In genomic region chr2:200382883-200383282, GRCh38 we compare ENCODE assay signal across 2 cellular contexts.
TF ChIP-seq lines count a peak whose summit lies in the region.

No MANE protein-coding gene starts in this region.

TF ChIP-seq in IMR-90, 13 proteins besides CTCF, POLR2A, EP300 and RAD21:
- TF ChIP-seq, protein P1, sequence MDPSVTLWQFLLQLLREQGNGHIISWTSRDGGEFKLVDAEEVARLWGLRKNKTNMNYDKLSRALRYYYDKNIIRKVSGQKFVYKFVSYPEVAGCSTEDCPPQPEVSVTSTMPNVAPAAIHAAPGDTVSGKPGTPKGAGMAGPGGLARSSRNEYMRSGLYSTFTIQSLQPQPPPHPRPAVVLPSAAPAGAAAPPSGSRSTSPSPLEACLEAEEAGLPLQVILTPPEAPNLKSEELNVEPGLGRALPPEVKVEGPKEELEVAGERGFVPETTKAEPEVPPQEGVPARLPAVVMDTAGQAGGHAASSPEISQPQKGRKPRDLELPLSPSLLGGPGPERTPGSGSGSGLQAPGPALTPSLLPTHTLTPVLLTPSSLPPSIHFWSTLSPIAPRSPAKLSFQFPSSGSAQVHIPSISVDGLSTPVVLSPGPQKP (IDR thresholded peaks at IDR 0.05; ENCODE audit: borderline replicate concordance, low read depth, low read length): no peak
- TF ChIP-seq MXI1 (IDR thresholded peaks at IDR 0.05; ENCODE audit: borderline replicate concordance, low read depth, low read length): no peak
- no peak for TF ChIP-seq CHD1 (IDR thresholded peaks at IDR 0.05; ENCODE audit: low read depth, low read length)
- no peak for TF ChIP-seq RFX5 (IDR thresholded peaks at IDR 0.05; ENCODE audit: low read depth, low read length)
TF ChIP-seq in IMR-90: peak in this region for 0.

TF ChIP-seq in H1, 55 proteins besides CTCF, POLR2A, EP300 and RAD21:
- TF ChIP-seq NANOG (IDR thresholded peaks at IDR 0.05; ENCODE audit: insufficient read depth, low read depth, low read length, poor library complexity, severe bottlenecking) (peak; percentile 20), RNF2 (IDR thresholded peaks at IDR 0.05; ENCODE audit: borderline replicate concordance, low read depth, low read length, missing control alignments, poor library complexity, severe bottlenecking) (no peak)
